In genomic region chr4:20042769-20043168, GRCh38 we compare ENCODE assay signal across 1 cellular context.
TF ChIP-seq lines count a peak whose summit lies in the region.

No MANE protein-coding gene starts in this region.

TF ChIP-seq in WTC11, 78 proteins besides CTCF, POLR2A, EP300 and RAD21 (continued from another document):
- TF ChIP-seq NFATC4 (CRISPR knock-in tag; IDR thresholded peaks at IDR 0.05) (no peak), ZNF138 (CRISPR knock-in tag; conservative IDR thresholded peaks at IDR 0.05) (no peak)
TF ChIP-seq in WTC11: peak in this region for 0.
